Comparison of ENCODE assay signal across 12 cellular contexts in genomic region chr4:56871357-56871993, GRCh38. TPM values are rescaled to one million over a fixed set of nuclear protein-coding genes. Genes with fewer than 3 reads are reported as not detected.
A peak's percentile ranks its signal among the peaks of the same experiment; 100 is the strongest.
DNase-seq lines count a peak whose midpoint lies in the region; ATAC-seq and TF ChIP-seq lines count a peak whose summit lies in the region.
"Had no signal": no experiment of that assay in that cellular context is flagged by ENCODE, and none has a peak within 500 bp of the region (broad histone marks: within the 10 kb centered on the region; RNA-seq: fewer than 3 reads in every experiment).

No MANE protein-coding gene starts in this region.

- H3K36me3 Mint-ChIP-seq in T-cell: no peaks in the 10 kb centered on the region
- no peaks in the 10 kb centered on the region for H3K36me3 Mint-ChIP-seq in activated CD4-positive, alpha-beta memory T cell treated with anti-CD3 and anti-CD28 coated beads, Interleukin-2, amount 10 ng/mL, durations not matched to agents 7 days and 5 days (ENCODE audit: low read depth)
- H3K36me3 Mint-ChIP-seq: IgD-negative memory B cell had no signal

- CTCF ChIA-PET in T-cell (lab: Charles Lee): interaction anchor here in 1 of 2 donors (0.6 kb wide), 2 partner anchors 146 to 212 kb away, joined by 3 to 4 read pairs; no protein-coding TSS in a partner anchor
- CTCF ChIA-PET in activated CD4-positive, alpha-beta memory T cell treated with anti-CD3 and anti-CD28 coated beads, Interleukin-2, amount 10 ng/mL, durations not matched to agents 7 days and 5 days (lab: Charles Lee): interaction anchor here (1.4 kb wide), 1 partner anchor 35 kb away, joined by 4 read pairs; no protein-coding TSS in a partner anchor

- H3K4me3 Mint-ChIP-seq in T-cell: peak overlapping the region in 1 of 3 donors; percentile 36
- no peak overlapping the region for H3K4me3 Mint-ChIP-seq in activated CD4-positive, alpha-beta memory T cell treated with anti-CD3 and anti-CD28 coated beads, Interleukin-2, amount 10 ng/mL, durations not matched to agents 7 days and 5 days
- H3K4me3 Mint-ChIP-seq: central memory CD8-positive, alpha-beta T cell had no signal

- H3K9me3 ChIP-seq in heart right ventricle (no peaks in the 10 kb centered on the region), right atrium auricular region (no peaks in the 10 kb centered on the region)
- H3K9me3 ChIP-seq in effector memory CD4-positive, alpha-beta T cell (ENCODE audit: control insufficient read depth, low read length): no peaks in the 10 kb centered on the region

- H3K27ac ChIP-seq in heart right ventricle (peak overlapping the region in 1 of 10 donors; percentile 15), right atrium auricular region (no peak overlapping the region)
- no peak overlapping the region for H3K27ac ChIP-seq in effector memory CD4-positive, alpha-beta T cell (ENCODE audit: insufficient read depth, low read length, poor library complexity, severe bottlenecking)

- H3K36me3 ChIP-seq in heart right ventricle: no peaks in the 10 kb centered on the region
- H3K36me3 ChIP-seq in right atrium auricular region: no peaks in the 10 kb centered on the region
- no peaks in the 10 kb centered on the region for H3K36me3 ChIP-seq in effector memory CD4-positive, alpha-beta T cell (ENCODE audit: control insufficient read depth, insufficient read depth, low read length)

- H3K27me3 Mint-ChIP-seq in T-cell: no peaks in the 10 kb centered on the region
- H3K27me3 Mint-ChIP-seq in activated CD4-positive, alpha-beta memory T cell treated with anti-CD3 and anti-CD28 coated beads, Interleukin-2, amount 10 ng/mL, durations not matched to agents 7 days and 5 days: peaks cover 7% of the 10 kb centered on the region
- H3K27me3 Mint-ChIP-seq: central memory CD8-positive, alpha-beta T cell had no signal

- intact Hi-C loops in heart right ventricle (cut with DNase I): no loop called here

- POLR2A ChIA-PET in T-cell (lab: Charles Lee): interaction anchor here in 1 of 2 donors (0.6 to 0.7 kb wide), 2 partner anchors 30 to 109 kb away, joined by 6 to 7 read pairs; no protein-coding TSS in a partner anchor
- POLR2A ChIA-PET in activated CD4-positive, alpha-beta memory T cell treated with anti-CD3 and anti-CD28 coated beads, Interleukin-2, amount 10 ng/mL, durations not matched to agents 7 days and 5 days (lab: Charles Lee): no interaction called here

- no peak overlapping the region for H3K27ac Mint-ChIP-seq in T-cell
- no peak overlapping the region for H3K27ac Mint-ChIP-seq in activated CD4-positive, alpha-beta memory T cell treated with anti-CD3 and anti-CD28 coated beads, Interleukin-2, amount 10 ng/mL, durations not matched to agents 7 days and 5 days
- H3K27ac Mint-ChIP-seq: IgD-negative memory B cell had no signal

- no peaks in the 10 kb centered on the region for H3K9me3 Mint-ChIP-seq in T-cell
- H3K9me3 Mint-ChIP-seq in activated CD4-positive, alpha-beta memory T cell treated with anti-CD3 and anti-CD28 coated beads, Interleukin-2, amount 10 ng/mL, durations not matched to agents 7 days and 5 days: no peaks in the 10 kb centered on the region
- H3K9me3 Mint-ChIP-seq: central memory CD8-positive, alpha-beta T cell had no signal

- H3K4me1 Mint-ChIP-seq in T-cell: peaks cover 7 to 12% (median 8%) of the 10 kb centered on the region in 3 donors
- H3K4me1 Mint-ChIP-seq in activated CD4-positive, alpha-beta memory T cell treated with anti-CD3 and anti-CD28 coated beads, Interleukin-2, amount 10 ng/mL, durations not matched to agents 7 days and 5 days: no peaks in the 10 kb centered on the region
- H3K4me1 Mint-ChIP-seq: central memory CD8-positive, alpha-beta T cell had no signal

- H3K27me3 ChIP-seq in heart right ventricle (no peaks in the 10 kb centered on the region), right atrium auricular region (no peaks in the 10 kb centered on the region)
- no peaks in the 10 kb centered on the region for H3K27me3 ChIP-seq in effector memory CD4-positive, alpha-beta T cell (replicated peaks; ENCODE audit: control insufficient read depth, insufficient read depth, low read length, poor library complexity, severe bottlenecking)

- no peak for TF ChIP-seq CTCF in heart right ventricle (IDR thresholded peaks at IDR 0.05)
- TF ChIP-seq CTCF in right atrium auricular region (IDR thresholded peaks at IDR 0.05): no peak

- DNase-seq in heart right ventricle (no peak), right atrium auricular region (ENCODE audit: low spot score) (no peak), T-cell (peak in 2 of 34 experiments; percentile 1 to 4), iPS-NIHi11 (ENCODE audit: low spot score) (peak; percentile 75)
- DNase-seq in activated CD4-positive, alpha-beta memory T cell treated with anti-CD3 and anti-CD28 coated beads, Interleukin-2, amount 10 ng/mL, durations not matched to agents 7 days and 5 days: no peak
- DNase-seq in effector memory CD4-positive, alpha-beta T cell: no peak
- DNase-seq: stimulated activated CD4-positive, alpha-beta T cell treated with anti-CD3 and anti-CD28 coated beads, Interleukin-4, amount 100 ng/mL, for 1 hour had no signal

- peak overlapping the region in 2 of 10 donors; percentile 10 to 22 for H3K4me3 ChIP-seq in heart right ventricle
- H3K4me3 ChIP-seq in right atrium auricular region: no peak overlapping the region
- no peak overlapping the region for H3K4me3 ChIP-seq in effector memory CD4-positive, alpha-beta T cell (ENCODE audit: insufficient read depth, low read depth, low read length, poor library complexity, severe bottlenecking)

- peak in 5 of 8 donors; percentile 43 to 74 (median 53) for ATAC-seq in heart right ventricle
- peak in 3 of 4 experiments; percentile 24 to 65 (median 35) for ATAC-seq in T-cell (replicated peaks in 1 of 4)
- no peak for ATAC-seq in GM18502 (IDR thresholded peaks at IDR 0.05; ENCODE audit: poor library complexity, unreplicated experiment)
- no peak for ATAC-seq in HG03159 (IDR thresholded peaks at IDR 0.05; ENCODE audit: unreplicated experiment)

- H3K4me1 ChIP-seq in heart right ventricle: peaks cover 0 to 17% (median 3%) of the 10 kb centered on the region in 9 donors
- H3K4me1 ChIP-seq in right atrium auricular region: peaks cover 0 to 6% of the 10 kb centered on the region in 2 donors
- H3K4me1 ChIP-seq in effector memory CD4-positive, alpha-beta T cell (ENCODE audit: control insufficient read depth, insufficient read depth, low read length, poor library complexity, severe bottlenecking): no peaks in the 10 kb centered on the region

- 24 to 40% methylated on average over 12 of the region's 12 CpGs for WGBS in heart right ventricle, 2 donors

RNA-seq across cellular contexts. Expression of gene REST, which starts 36.2 kb away (rescaled TPM):
- total RNA-seq in heart right ventricle (10 to 100 TPM; 22.4 to 36.8 (median 28.6) TPM), right atrium auricular region (10 to 100 TPM; 25.4 to 27.8 TPM), T-cell (10 to 100 TPM; 57.0 to 72.1 (median 67.4) TPM)
- polyA plus RNA-seq in heart right ventricle: 1 to 10 TPM; 3.3 to 4.8 TPM
- total RNA-seq in activated CD4-positive, alpha-beta memory T cell treated with anti-CD3 and anti-CD28 coated beads, Interleukin-2, amount 10 ng/mL, durations not matched to agents 7 days and 5 days: 10 to 100 TPM; 54.7 to 58.3 TPM

RNA-seq across cellular contexts. Expression of gene SPINK2, which starts 50.0 kb away (rescaled TPM):
- total RNA-seq in heart right ventricle: under 1 TPM in 2 of 10 donors, not detected in 8; 0.64 to 0.74 TPM
- polyA plus RNA-seq in heart right ventricle: not detected
- total RNA-seq in right atrium auricular region: 10 to 100 TPM in 1 of 2 donors, under 1 TPM in 1; 0.93 to 14.7 TPM
- total RNA-seq in T-cell: 10 to 100 TPM in 1 of 5 donors, 1 to 10 TPM in 4; 2.0 to 11.6 (median 3.9) TPM
- total RNA-seq in activated CD4-positive, alpha-beta memory T cell treated with anti-CD3 and anti-CD28 coated beads, Interleukin-2, amount 10 ng/mL, durations not matched to agents 7 days and 5 days: 1 to 10 TPM in 1 of 2 experiments, not detected in 1; 1.0 TPM
- total RNA-seq: lower leg skin had no signal

Comparison
In these comparisons a context has a peak if more than half of its experiments do, and no peak if none do; other contexts are left out.
1. ATAC-seq: peak in heart right ventricle (5 of 8) and T-cell (3 of 4); none in GM18502 (single experiment) and HG03159 (single experiment).